Comparison of ENCODE assay signal across 9 cellular contexts in the genomic region with DNA sequence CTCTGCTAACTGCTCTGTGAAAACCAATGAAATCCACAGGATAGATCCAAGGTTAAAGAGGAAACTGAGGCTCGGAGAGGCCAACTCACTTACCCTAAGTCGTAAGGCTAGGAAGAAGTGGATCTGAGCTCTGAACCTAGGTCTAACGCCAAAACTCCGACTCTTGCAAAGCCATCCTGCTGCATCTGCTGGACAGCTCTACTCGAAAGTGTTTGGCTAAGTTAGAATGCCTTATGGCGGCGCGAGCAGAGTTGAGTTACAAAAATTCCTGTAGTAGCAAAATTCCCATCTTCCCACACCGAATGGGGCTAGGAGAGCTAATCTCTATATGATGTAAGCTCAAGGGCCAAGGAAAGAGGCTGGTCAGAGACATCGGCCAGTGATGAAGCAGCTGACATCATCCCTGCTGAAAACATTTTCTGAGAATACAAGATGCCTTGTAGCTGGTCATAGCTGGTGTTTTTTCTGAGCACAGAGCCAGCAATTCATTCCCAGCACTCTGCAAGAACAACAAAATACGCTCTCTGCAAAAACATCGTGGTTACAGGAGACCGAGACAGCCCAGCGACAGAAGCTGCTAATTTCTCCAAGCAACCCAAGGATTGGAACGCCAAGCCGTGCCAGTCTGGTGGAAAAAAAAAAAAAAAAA. TPM values are rescaled to one million over a fixed set of nuclear protein-coding genes. Genes with fewer than 3 reads are reported as not detected.
A peak's percentile ranks its signal among the peaks of the same experiment; 100 is the strongest.
DNase-seq lines count a peak whose midpoint lies in the region; ATAC-seq and TF ChIP-seq lines count a peak whose summit lies in the region.
"Had no signal": no experiment of that assay in that cellular context is flagged by ENCODE, and none has a peak within 500 bp of the region (broad histone marks: within the 10 kb centered on the region; RNA-seq: fewer than 3 reads in every experiment).

No MANE protein-coding gene starts in this region.

- POLR2A ChIA-PET in CD4-positive, alpha-beta T cell (lab: Charles Lee), result interaction anchor here (1.2 to 1.3 kb wide), 2 partner anchors 21 to 23 kb away, joined by 5 to 6 read pairs; a partner anchor contains a TSS

- CTCF ChIA-PET in CD4-positive, alpha-beta T cell (lab: Charles Lee), result interaction anchor here (0.5 to 1.7 kb wide), 4 partner anchors 33 to 181 kb away, joined by 3 to 4 read pairs (median 3); no protein-coding TSS in a partner anchor

- peaks cover 45% of the 10 kb centered on the region for H3K4me1 Mint-ChIP-seq in CD4-positive, alpha-beta T cell (ENCODE audit: low read depth)
- H3K4me1 Mint-ChIP-seq in neural crest cell, result peaks cover 37% of the 10 kb centered on the region

- intact Hi-C loops in CD4-positive, alpha-beta T cell (cut with DNase I, micrococcal nuclease), result loop anchor here (2.0 to 10.0 kb wide), 3 partner anchors 15 to 101 kb away; a partner anchor contains a TSS
- intact Hi-C loops in dorsolateral prefrontal cortex (cut with DNase I), result no loop called here

- H3K9me3 ChIP-seq in CD4-positive, alpha-beta T cell (ENCODE audit: control insufficient read depth, low read length), result no peaks in the 10 kb centered on the region
- H3K9me3 ChIP-seq: sigmoid colon had no signal

- peaks cover 27% of the 10 kb centered on the region for H3K36me3 Mint-ChIP-seq in CD4-positive, alpha-beta T cell (ENCODE audit: low read depth)
- no peaks in the 10 kb centered on the region for H3K36me3 Mint-ChIP-seq in neural crest cell (ENCODE audit: low read depth)

- H3K9me3 Mint-ChIP-seq in CD4-positive, alpha-beta T cell, result no peaks in the 10 kb centered on the region
- no peaks in the 10 kb centered on the region for H3K9me3 Mint-ChIP-seq in neural crest cell

- peak overlapping the region; percentile 99 for H3K27ac Mint-ChIP-seq in CD4-positive, alpha-beta T cell
- no peak overlapping the region for H3K27ac Mint-ChIP-seq in neural crest cell (ENCODE audit: unreplicated experiment)

- no peak for DNase-seq in CD4-positive, alpha-beta T cell
- DNase-seq in NB4 (ENCODE audit: low read depth) (no peak), dorsolateral prefrontal cortex (peak in 2 of 10 donors; percentile 48 to 56), neural crest cell (ENCODE audit: low read depth, low spot score) (no peak), SIG-M5 treated with dmso at 0.1 percent for 504 hours (lab: John Stamatoyannopoulos, UW; ENCODE audit: unreplicated experiment) (no peak), NCI-H2227 treated with DMSO at 0.1 percent for 48 hours (lab: John Stamatoyannopoulos, UW) (no peak), NCI-H1092 treated with DMSO at 0.1 percent for 48 hours (lab: John Stamatoyannopoulos, UW) (no peak)
- DNase-seq: sigmoid colon had no signal

- H3K4me3 Mint-ChIP-seq in CD4-positive, alpha-beta T cell, result peak overlapping the region; percentile 98
- peak overlapping the region; percentile 88 for H3K4me3 Mint-ChIP-seq in neural crest cell

- H3K27me3 ChIP-seq in CD4-positive, alpha-beta T cell (ENCODE audit: control insufficient read depth, insufficient read depth, low read length), result no peaks in the 10 kb centered on the region
- H3K27me3 ChIP-seq in dorsolateral prefrontal cortex, result no peaks in the 10 kb centered on the region
- H3K27me3 ChIP-seq: sigmoid colon had no signal

- no peak for TF ChIP-seq POLR2A in NB4 (IDR thresholded peaks at IDR 0.05; ENCODE audit: extremely low read depth, insufficient read length)

- H3K4me3 ChIP-seq in NB4 (ENCODE audit: low read depth, low read length) (peak overlapping the region; percentile 96), dorsolateral prefrontal cortex (peak overlapping the region; percentile 81 to 100 (median 98))

- no peaks in the 10 kb centered on the region for H3K27me3 Mint-ChIP-seq in CD4-positive, alpha-beta T cell
- H3K27me3 Mint-ChIP-seq in neural crest cell (ENCODE audit: low read depth), result no peaks in the 10 kb centered on the region

- ATAC-seq in CD4-positive, alpha-beta T cell (ENCODE audit: poor library complexity), result no peak
- no peak for ATAC-seq in GM18502 (IDR thresholded peaks at IDR 0.05; ENCODE audit: poor library complexity, unreplicated experiment)

- no peak overlapping the region for H3K27ac ChIP-seq in CD4-positive, alpha-beta T cell (ENCODE audit: low read depth, low read length)
- H3K27ac ChIP-seq in dorsolateral prefrontal cortex, result peak overlapping the region; percentile 46 to 100 (median 100)

- TF ChIP-seq CTCF in CD4-positive, alpha-beta T cell (IDR thresholded peaks at IDR 0.05), result no peak
- TF ChIP-seq CTCF in NB4 (IDR thresholded peaks at IDR 0.05; ENCODE audit: low read depth, low read length) (no peak), dorsolateral prefrontal cortex (IDR thresholded peaks at IDR 0.05 in 54 of 56, conservative IDR thresholded peaks at IDR 0.05 in 2 of 56; ENCODE audit: low read depth in 1 of 56, partially characterized antibody in 56 of 56) (peak in 3 of 56 donors; percentile 7 to 10 (median 8)), neural crest cell (conservative IDR thresholded peaks at IDR 0.05) (no peak)

RNA-seq across cellular contexts. Expression of a gene that starts 1.8 kb away (rescaled TPM):
- 10 to 100 TPM; 16.0 to 16.4 TPM for total RNA-seq in CD4-positive, alpha-beta T cell
- total RNA-seq in dorsolateral prefrontal cortex (10 to 100 TPM; 23.0 to 60.6 (median 41.6) TPM), neural crest cell (10.3 and 10.5 TPM in 2 replicates)

RNA-seq across cellular contexts. Expression of a gene that starts 22.7 kb away (rescaled TPM):
- total RNA-seq in CD4-positive, alpha-beta T cell, result 100 to 1,000 TPM; 129 to 132 TPM
- total RNA-seq in dorsolateral prefrontal cortex, result 10 to 100 TPM; 47.5 to 93.9 (median 61.7) TPM
- total RNA-seq in neural crest cell, result 53.0 and 59.0 TPM in 2 replicates

Comparison
In these comparisons a context has a peak if more than half of its experiments do, and no peak if none do; other contexts are left out.
1. intact Hi-C loops: an anchor here in CD4-positive, alpha-beta T cell (2.0 to 10.0 kb wide); none called in dorsolateral prefrontal cortex.